ENCODE assay signal across 19 cellular contexts in the genomic region with DNA sequence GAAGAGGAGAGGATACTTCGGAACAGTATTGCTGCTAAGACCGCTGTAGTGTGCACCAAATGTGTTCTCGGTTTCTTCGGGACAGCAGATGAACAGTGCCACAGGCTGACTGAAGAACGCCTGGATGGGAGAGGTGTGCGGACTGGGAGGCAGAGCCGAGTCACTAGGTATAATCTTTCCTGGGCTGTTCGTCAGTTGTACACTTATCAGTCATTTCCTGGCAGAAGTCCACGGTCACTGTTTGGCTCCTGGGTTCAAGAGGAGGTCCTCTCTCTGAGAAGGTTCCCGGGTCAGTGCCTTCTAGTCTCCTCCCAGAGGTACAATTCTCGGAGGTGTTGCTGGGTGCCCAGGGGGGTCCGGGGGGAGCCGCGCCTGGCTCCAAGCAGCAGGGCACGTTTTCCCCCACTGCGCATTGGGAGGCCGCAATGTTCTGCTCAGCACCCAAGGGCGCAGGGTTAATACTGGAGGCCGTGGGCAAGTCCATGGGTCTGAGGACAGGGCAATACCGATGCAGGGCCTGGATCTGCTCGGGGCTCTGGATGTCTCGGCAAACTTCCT. TPM values are rescaled to one million over a fixed set of nuclear protein-coding genes. Genes with fewer than 3 reads are reported as not detected.
DNase-seq lines count a peak whose midpoint lies in the region; ATAC-seq and TF ChIP-seq lines count a peak whose summit lies in the region.
"Had no signal": no experiment of that assay in that cellular context is flagged by ENCODE, and none has a peak within 500 bp of the region (broad histone marks: within the 10 kb centered on the region; RNA-seq: fewer than 3 reads in every experiment).

No MANE protein-coding gene starts in this region.

- DNase-seq in activated T-cell treated with anti-CD3 and anti-CD28 coated beads, Interleukin-2, amount 50 U/mL, for 24 hours = no peak
- DNase-seq in activated T-cell treated with anti-CD3 and anti-CD28 coated beads, Interleukin-2, amount 50 U/mL, for 1 hour = no peak
- DNase-seq in CD8-positive, alpha-beta T cell = no peak
- no peak for DNase-seq in activated naive CD8-positive, alpha-beta T cell treated with anti-CD3 and anti-CD28 coated beads for 36 hours
- DNase-seq in middle frontal gyrus (ENCODE audit: extremely low spot score, low spot score) = no peak
- DNase-seq in H7 = no peak
- DNase-seq: ACHN; Calu3; CD4-positive, CD25-positive, alpha-beta regulatory T cell; DMS 273 treated with DMSO at 0.1 percent for 48 hours; HCEC 1CT; HFFc6 had no signal

- no peaks in the 10 kb centered on the region for H3K9me3 ChIP-seq in CD8-positive, alpha-beta T cell (ENCODE audit: low read length)
- no peaks in the 10 kb centered on the region for H3K9me3 ChIP-seq in gastroesophageal sphincter
- H3K9me3 ChIP-seq: BLaER1 treated with 17β-estradiol and CSF1 and Interleukin-3, amounts not matched to agents 10 nM and 100 nM had no signal

- H3K4me1 ChIP-seq in CD8-positive, alpha-beta T cell (ENCODE audit: insufficient read depth, low read length) = peaks cover 8% of the 10 kb centered on the region
- H3K4me1 ChIP-seq in gastroesophageal sphincter = peaks cover 0 to 6% (median 0%) of the 10 kb centered on the region in 3 donors

- CTCF ChIA-PET in CD8-positive, alpha-beta T cell (lab: Charles Lee) = no interaction called here

- intact Hi-C loops in CD8-positive, alpha-beta T cell (cut with DNase I, micrococcal nuclease) = no loop called here

- H3K27me3 Mint-ChIP-seq in activated T-cell treated with anti-CD3 and anti-CD28 coated beads, Interleukin-2, amount 50 U/mL, for 24 hours = no peaks in the 10 kb centered on the region
- no peaks in the 10 kb centered on the region for H3K27me3 Mint-ChIP-seq in CD8-positive, alpha-beta T cell (ENCODE audit: low read depth)
- H3K27me3 Mint-ChIP-seq in activated naive CD8-positive, alpha-beta T cell treated with anti-CD3 and anti-CD28 coated beads for 36 hours = no peaks in the 10 kb centered on the region

- peaks cover 37% of the 10 kb centered on the region for H3K36me3 ChIP-seq in CD8-positive, alpha-beta T cell (ENCODE audit: insufficient read depth, low read length)
- H3K36me3 ChIP-seq in gastroesophageal sphincter (peaks cover 0 to 16% of the 10 kb centered on the region in 2 donors), H7 (replicated peaks; ENCODE audit: control insufficient read depth, insufficient read depth, low read length) (0 out of 2 replicates have a peak, but pooled peaks cover 1% of the 10 kb centered on the region)

- 83 to 91% methylated on average over 7 to 16 of the region's 22 CpGs for WGBS in gastroesophageal sphincter (ENCODE audit: low coverage in 1 of 2), 2 donors

- H3K27ac Mint-ChIP-seq in activated T-cell treated with anti-CD3 and anti-CD28 coated beads, Interleukin-2, amount 50 U/mL, for 24 hours = peak overlapping the region; percentile 71
- peak overlapping the region; percentile 18 for H3K27ac Mint-ChIP-seq in CD8-positive, alpha-beta T cell
- peak overlapping the region; percentile 75 for H3K27ac Mint-ChIP-seq in activated naive CD8-positive, alpha-beta T cell treated with anti-CD3 and anti-CD28 coated beads for 36 hours
- H3K27ac Mint-ChIP-seq: HFFc6 had no signal

- no peak overlapping the region for H3K4me3 Mint-ChIP-seq in activated T-cell treated with anti-CD3 and anti-CD28 coated beads, Interleukin-2, amount 50 U/mL, for 24 hours
- no peak overlapping the region for H3K4me3 Mint-ChIP-seq in CD8-positive, alpha-beta T cell
- no peak overlapping the region for H3K4me3 Mint-ChIP-seq in activated naive CD8-positive, alpha-beta T cell treated with anti-CD3 and anti-CD28 coated beads for 36 hours
- H3K4me3 Mint-ChIP-seq: CD4-positive, CD25-positive, alpha-beta regulatory T cell; HFFc6 had no signal

- H3K4me3 ChIP-seq in CD8-positive, alpha-beta T cell (ENCODE audit: low read depth, low read length) = no peak overlapping the region
- H3K4me3 ChIP-seq in gastroesophageal sphincter = no peak overlapping the region
- no peak overlapping the region for H3K4me3 ChIP-seq in H7 (ENCODE audit: insufficient read depth, low read depth, low read length)
- H3K4me3 ChIP-seq: BLaER1 treated with 17β-estradiol and CSF1 and Interleukin-3, amounts not matched to agents 10 nM and 100 nM had no signal

- H3K27me3 ChIP-seq in CD8-positive, alpha-beta T cell (ENCODE audit: insufficient read depth, low read length) = no peaks in the 10 kb centered on the region
- no peaks in the 10 kb centered on the region for H3K27me3 ChIP-seq in gastroesophageal sphincter
- H3K27me3 ChIP-seq in H7 (ENCODE audit: control insufficient read depth, insufficient read depth, low read length) = no peaks in the 10 kb centered on the region
- H3K27me3 ChIP-seq: BLaER1 treated with 17β-estradiol and CSF1 and Interleukin-3, amounts not matched to agents 10 nM and 100 nM had no signal

- H3K9me3 Mint-ChIP-seq in activated T-cell treated with anti-CD3 and anti-CD28 coated beads, Interleukin-2, amount 50 U/mL, for 24 hours = no peaks in the 10 kb centered on the region
- no peaks in the 10 kb centered on the region for H3K9me3 Mint-ChIP-seq in CD8-positive, alpha-beta T cell
- H3K9me3 Mint-ChIP-seq in activated naive CD8-positive, alpha-beta T cell treated with anti-CD3 and anti-CD28 coated beads for 36 hours = peaks cover 2% of the 10 kb centered on the region
- H3K9me3 Mint-ChIP-seq: HFFc6 had no signal

- no peak for TF ChIP-seq CTCF in CD8-positive, alpha-beta T cell (IDR thresholded peaks at IDR 0.05)
- TF ChIP-seq CTCF in gastroesophageal sphincter (IDR thresholded peaks at IDR 0.05) = no peak

- no peak for TF ChIP-seq POLR2A in gastroesophageal sphincter (IDR thresholded peaks at IDR 0.05)

- POLR2A ChIA-PET in CD8-positive, alpha-beta T cell (lab: Charles Lee) = no interaction called here

- H3K4me1 Mint-ChIP-seq in activated T-cell treated with anti-CD3 and anti-CD28 coated beads, Interleukin-2, amount 50 U/mL, for 24 hours (ENCODE audit: low read depth) = peaks cover 69% of the 10 kb centered on the region
- peaks cover 27% of the 10 kb centered on the region for H3K4me1 Mint-ChIP-seq in CD8-positive, alpha-beta T cell (ENCODE audit: low read depth)
- H3K4me1 Mint-ChIP-seq in activated naive CD8-positive, alpha-beta T cell treated with anti-CD3 and anti-CD28 coated beads for 36 hours = peaks cover 64% of the 10 kb centered on the region

- H3K27ac ChIP-seq in CD8-positive, alpha-beta T cell (ENCODE audit: low read depth, low read length) = no peak overlapping the region
- H3K27ac ChIP-seq in gastroesophageal sphincter = no peak overlapping the region
- H3K27ac ChIP-seq: BLaER1 treated with 17β-estradiol and CSF1 and Interleukin-3, amounts not matched to agents 10 nM and 100 nM; HL-60 had no signal

- H3K36me3 Mint-ChIP-seq in activated T-cell treated with anti-CD3 and anti-CD28 coated beads, Interleukin-2, amount 50 U/mL, for 24 hours (ENCODE audit: low read depth) = peaks cover 98% of the 10 kb centered on the region
- H3K36me3 Mint-ChIP-seq in CD8-positive, alpha-beta T cell = peaks cover 87% of the 10 kb centered on the region
- H3K36me3 Mint-ChIP-seq in activated naive CD8-positive, alpha-beta T cell treated with anti-CD3 and anti-CD28 coated beads for 36 hours = peaks cover 74% of the 10 kb centered on the region

- no peak for ATAC-seq in CD8-positive, alpha-beta T cell
- ATAC-seq in gastroesophageal sphincter (peak; percentile 30), HG03175 (IDR thresholded peaks at IDR 0.05; ENCODE audit: unreplicated experiment) (no peak)

- no peak for TF ChIP-seq EP300 in gastroesophageal sphincter (IDR thresholded peaks at IDR 0.05)

RNA-seq across cellular contexts. Expression of gene GJA10, which starts 38.1 kb away (rescaled TPM):
- not detected for total RNA-seq in CD8-positive, alpha-beta T cell
- not detected for total RNA-seq in activated naive CD8-positive, alpha-beta T cell treated with anti-CD3 and anti-CD28 coated beads for 36 hours
- not detected for total RNA-seq in gastroesophageal sphincter
- total RNA-seq in H7 (2014; rRNA removed; shearing (Covaris generic)) = 0.28 TPM in 1 of 2 replicates, not detected in the other
- total RNA-seq: A172; Calu3; CD4-positive, CD25-positive, alpha-beta regulatory T cell; Daoy; H1; HFFc6 had no signal

Comparison
In these comparisons a context has a peak if more than half of its experiments do, and no peak if none do; other contexts are left out.
1. H3K27ac Mint-ChIP-seq: peak in every context shown above with its lines; median percentile 75 in activated naive CD8-positive, alpha-beta T cell treated with anti-CD3 and anti-CD28 coated beads for 36 hours; 71 in activated T-cell treated with anti-CD3 and anti-CD28 coated beads, Interleukin-2, amount 50 U/mL, for 24 hours; 18 in CD8-positive, alpha-beta T cell.